Comparison of ENCODE assay signal across 11 cellular contexts in genomic region chr18:38752430-38752829, GRCh38.
A peak's percentile ranks its signal among the peaks of the same experiment; 100 is the strongest.
DNase-seq lines count a peak whose midpoint lies in the region; ATAC-seq and FAIRE-seq lines count a peak whose summit lies in the region.
"Had no signal": no experiment of that assay in that cellular context is flagged by ENCODE, and none has a peak within 500 bp of the region (broad histone marks: within the 10 kb centered on the region; RNA-seq: fewer than 3 reads in every experiment).

No MANE protein-coding gene starts in this region.

- peak; percentile 66 for ATAC-seq in GM18511 (IDR thresholded peaks at IDR 0.05; ENCODE audit: unreplicated experiment)
- peak; percentile 62 for ATAC-seq in GM21360 (IDR thresholded peaks at IDR 0.05; ENCODE audit: unreplicated experiment)
- ATAC-seq in HG03060 (IDR thresholded peaks at IDR 0.05; ENCODE audit: low read depth, unreplicated experiment) = peak; percentile 69
- ATAC-seq in esophagus mucosa = peak; percentile 34
- ATAC-seq: upper lobe of right lung had no signal

- no peak for DNase-seq in cerebellar nuclear complex (lab: John Stamatoyannopoulos, UW)
- DNase-seq in activated CD4-positive, CD25-positive, alpha-beta regulatory T cell treated with anti-CD3 and anti-CD28 coated beads, Interleukin-2, amount 50 U/mL, for 72 hours = no peak
- DNase-seq in glomerular visceral epithelial cell (ENCODE audit: extremely low spot score) = no peak
- no peak for DNase-seq in frontal cortex (ENCODE audit: low spot score in 2 of 2)
- DNase-seq: NCI-H2107, SHP77 treated with DMSO at 0.1 percent for 48 hours, upper lobe of right lung had no signal

- no peak for FAIRE-seq in frontal cortex (lab: Jason Lieb, UNC)
